ENCODE assay signal across 14 cellular contexts in genomic region chr4:177879851-177880250, GRCh38.
DNase-seq lines count a peak whose midpoint lies in the region; TF ChIP-seq lines count a peak whose summit lies in the region.
"Had no signal": no experiment of that assay in that cellular context is flagged by ENCODE, and none has a peak within 500 bp of the region (broad histone marks: within the 10 kb centered on the region; RNA-seq: fewer than 3 reads in every experiment).

No MANE protein-coding gene starts in this region.

- no peaks in the 10 kb centered on the region for H3F3A ChIP-seq in neural progenitor cell (ENCODE audit: low read depth)

- H3K9me3 ChIP-seq in Karpas-422 (ENCODE audit: low read length): no peaks in the 10 kb centered on the region
- H3K9me3 ChIP-seq in neural progenitor cell (ENCODE audit: low read depth): no peaks in the 10 kb centered on the region

- H3K27ac Mint-ChIP-seq in neural progenitor cell: no peak overlapping the region
- H3K27ac Mint-ChIP-seq: IgD-negative memory B cell had no signal

- no peaks in the 10 kb centered on the region for H3K9me2 ChIP-seq in Karpas-422 (replicated peaks; ENCODE audit: insufficient read depth, low read length)

- H3K27me3 ChIP-seq in Karpas-422 (ENCODE audit: low read length) (no peaks in the 10 kb centered on the region), neural progenitor cell (no peaks in the 10 kb centered on the region)

- H4K20me1 ChIP-seq in Karpas-422 (ENCODE audit: insufficient read depth, low read depth, low read length) (no peaks in the 10 kb centered on the region), neural progenitor cell (ENCODE audit: low read depth) (no peaks in the 10 kb centered on the region)

- H3K36me3 Mint-ChIP-seq in neural progenitor cell: no peaks in the 10 kb centered on the region
- H3K36me3 Mint-ChIP-seq: IgD-negative memory B cell had no signal

- H3K36me3 ChIP-seq in Karpas-422 (ENCODE audit: insufficient read depth, low read length): no peaks in the 10 kb centered on the region
- H3K36me3 ChIP-seq in neural progenitor cell: no peaks in the 10 kb centered on the region

- H3K27ac ChIP-seq in Karpas-422 (ENCODE audit: low read length) (no peak overlapping the region), neural progenitor cell (no peak overlapping the region)

- no peak overlapping the region for H2AFZ ChIP-seq in Karpas-422 (ENCODE audit: low read length)
- H2AFZ ChIP-seq in neural progenitor cell (replicated peaks): no peak overlapping the region

- TF ChIP-seq CTCF in neural progenitor cell (IDR thresholded peaks at IDR 0.05): peak; percentile 49

- no peaks in the 10 kb centered on the region for H3K79me2 ChIP-seq in Karpas-422 (ENCODE audit: low read length)
- no peaks in the 10 kb centered on the region for H3K79me2 ChIP-seq in neural progenitor cell (ENCODE audit: low read depth)

- H3K4me2 ChIP-seq in Karpas-422 (ENCODE audit: low read depth, low read length, poor library complexity, severe bottlenecking) (no peak overlapping the region), neural progenitor cell (no peak overlapping the region)

- no peak overlapping the region for H3K4me3 Mint-ChIP-seq in neural progenitor cell
- H3K4me3 Mint-ChIP-seq: IgD-negative memory B cell had no signal

- H3K4me1 Mint-ChIP-seq in neural progenitor cell: no peaks in the 10 kb centered on the region
- H3K4me1 Mint-ChIP-seq: IgD-negative memory B cell had no signal

- no peak overlapping the region for H3K9ac ChIP-seq in Karpas-422 (ENCODE audit: low read length)
- H3K9ac ChIP-seq in neural progenitor cell: no peak overlapping the region

- H3K9me3 Mint-ChIP-seq in neural progenitor cell: no peaks in the 10 kb centered on the region

- peak; percentile 21 for DNase-seq in SIG-M5 treated with dmso at 0.1 percent for 504 hours (lab: John Stamatoyannopoulos, UW; ENCODE audit: unreplicated experiment)
- no peak for DNase-seq in SIG-M5 (lab: John Stamatoyannopoulos, UW)
- peak; percentile 41 for DNase-seq in Karpas-422
- peak; percentile 46 for DNase-seq in RPMI7951 (ENCODE audit: low read depth)
- DNase-seq in neural progenitor cell (ENCODE audit: low spot score): peak; percentile 30
- DNase-seq in LoVo (ENCODE audit: low spot score): no peak
- DNase-seq in activated CD4-positive, alpha-beta T cell treated with anti-CD3 and anti-CD28 coated beads for 4 hours: no peak
- no peak for DNase-seq in ACHN
- DNase-seq: activated T-cell treated with anti-CD3 and anti-CD28 coated beads for 4 hours; effector CD4-positive, alpha-beta T cell; NCI-H1694 treated with DMSO at 0.1 percent for 48 hours; NCI-H446 treated with DMSO at 0.1 percent for 48 hours; right cardiac atrium had no signal

- no peaks in the 10 kb centered on the region for H3K27me3 Mint-ChIP-seq in neural progenitor cell (ENCODE audit: insufficient read depth, low read depth)
- H3K27me3 Mint-ChIP-seq: IgD-negative memory B cell had no signal

- H3K4me1 ChIP-seq in Karpas-422 (ENCODE audit: low read length) (no peaks in the 10 kb centered on the region), neural progenitor cell (no peaks in the 10 kb centered on the region)

- in situ Hi-C loops in ACHN (cut with HindIII; ENCODE audit: low pct_ligation_motif_present, low pct_unique_long_range_greater_than_20kb, low sequenced_read_pairs): no loop called here

- H3K4me3 ChIP-seq in Karpas-422 (ENCODE audit: low read length) (no peak overlapping the region), neural progenitor cell (no peak overlapping the region)

Comparison
In these comparisons a context has a peak if more than half of its experiments do, and no peak if none do; other contexts are left out.
1. DNase-seq: peak in SIG-M5 treated with dmso at 0.1 percent for 504 hours (single experiment), Karpas-422 (single experiment), RPMI7951 (single experiment) and neural progenitor cell (single experiment); none in SIG-M5 (single experiment), LoVo (single experiment), activated CD4-positive, alpha-beta T cell treated with anti-CD3 and anti-CD28 coated beads for 4 hours (0 of 2) and ACHN (single experiment).